Comparison of ENCODE assay signal across 29 cellular contexts in genomic region chr12:16281157-16281556, GRCh38. TPM values are rescaled to one million over a fixed set of nuclear protein-coding genes. Genes with fewer than 3 reads are reported as not detected.
DNase-seq lines count a peak whose midpoint lies in the region; ATAC-seq and TF ChIP-seq lines count a peak whose summit lies in the region.
"Had no signal": no experiment of that assay in that cellular context is flagged by ENCODE, and none has a peak within 500 bp of the region (broad histone marks: within the 10 kb centered on the region; RNA-seq: fewer than 3 reads in every experiment).

No MANE protein-coding gene starts in this region.

- H3K4me3 Mint-ChIP-seq in activated naive CD4-positive, alpha-beta T cell treated with anti-CD3 and anti-CD28 coated beads for 36 hours: no peak overlapping the region
- H3K4me3 Mint-ChIP-seq: activated naive CD4-positive, alpha-beta T cell treated with anti-CD3 and anti-CD28 coated beads, Interleukin-2, amount 10 ng/mL, durations not matched to agents 7 days and 5 days; activated T-cell treated with anti-CD3 and anti-CD28 coated beads, Interleukin-2, amount 50 U/mL, for 4 hours; brain; IgD-negative memory B cell; natural killer cell; stimulated activated naive CD8-positive, alpha-beta T cell treated with anti-CD3 and anti-CD28 coated beads, Interleukin-15, Interleukin-2, amounts not matched to agents 100 ng/mL and 50 ng/mL, for 24 hours had no signal

- ATAC-seq in Right ventricle myocardium inferior (peak; percentile 95), mucosa of descending colon (peak; percentile 99), GM21825 (IDR thresholded peaks at IDR 0.05; ENCODE audit: unreplicated experiment) (no peak), GM21447 (IDR thresholded peaks at IDR 0.05; ENCODE audit: unreplicated experiment) (no peak)
- ATAC-seq: activated T-cell treated with anti-CD3 and anti-CD28 coated beads, Interleukin-2, amount 50 U/mL, for 4 hours; natural killer cell had no signal

- H3K4me3 ChIP-seq in fibroblast of pulmonary artery (replicated peaks; ENCODE audit: low read depth, low read length) (no peak overlapping the region), mucosa of descending colon (no peak overlapping the region)
- H3K4me3 ChIP-seq: MG63, skin epidermis, upper lobe of left lung had no signal

- H3K36me3 Mint-ChIP-seq in activated naive CD4-positive, alpha-beta T cell treated with anti-CD3 and anti-CD28 coated beads for 36 hours (ENCODE audit: low read depth): no peaks in the 10 kb centered on the region
- H3K36me3 Mint-ChIP-seq: activated naive CD4-positive, alpha-beta T cell treated with anti-CD3 and anti-CD28 coated beads, Interleukin-2, amount 10 ng/mL, durations not matched to agents 7 days and 5 days; brain; IgD-negative memory B cell; natural killer cell had no signal

- no peak overlapping the region for H3K27ac Mint-ChIP-seq in activated naive CD4-positive, alpha-beta T cell treated with anti-CD3 and anti-CD28 coated beads for 36 hours
- H3K27ac Mint-ChIP-seq: activated naive CD4-positive, alpha-beta T cell treated with anti-CD3 and anti-CD28 coated beads, Interleukin-2, amount 10 ng/mL, durations not matched to agents 7 days and 5 days; brain; IgD-negative memory B cell; natural killer cell; stimulated activated naive CD8-positive, alpha-beta T cell treated with anti-CD3 and anti-CD28 coated beads, Interleukin-15, Interleukin-2, amounts not matched to agents 100 ng/mL and 50 ng/mL, for 24 hours had no signal

- no peaks in the 10 kb centered on the region for H3K27me3 Mint-ChIP-seq in activated naive CD4-positive, alpha-beta T cell treated with anti-CD3 and anti-CD28 coated beads for 36 hours (ENCODE audit: low read depth)
- H3K27me3 Mint-ChIP-seq: activated naive CD4-positive, alpha-beta T cell treated with anti-CD3 and anti-CD28 coated beads, Interleukin-2, amount 10 ng/mL, durations not matched to agents 7 days and 5 days; brain; IgD-negative memory B cell; stimulated activated naive CD8-positive, alpha-beta T cell treated with anti-CD3 and anti-CD28 coated beads, Interleukin-15, Interleukin-2, amounts not matched to agents 100 ng/mL and 50 ng/mL, for 24 hours had no signal

- no peaks in the 10 kb centered on the region for H3K9me3 ChIP-seq in mucosa of descending colon
- H3K9me3 ChIP-seq: BE2C, MG63, upper lobe of left lung had no signal

- H3K4me1 ChIP-seq in mucosa of descending colon (ENCODE audit: low read depth): no peaks in the 10 kb centered on the region
- H3K4me1 ChIP-seq: BE2C, upper lobe of left lung had no signal

- no peaks in the 10 kb centered on the region for H3K36me3 ChIP-seq in mucosa of descending colon (ENCODE audit: low read depth)
- H3K36me3 ChIP-seq: BE2C, MG63, upper lobe of left lung had no signal

- CTCF ChIA-PET in activated naive CD4-positive, alpha-beta T cell treated with anti-CD3 and anti-CD28 coated beads for 36 hours (lab: Charles Lee): no interaction called here

- H3K9me3 Mint-ChIP-seq in activated naive CD4-positive, alpha-beta T cell treated with anti-CD3 and anti-CD28 coated beads for 36 hours: peaks cover 3% of the 10 kb centered on the region

- H3K4me1 Mint-ChIP-seq in activated naive CD4-positive, alpha-beta T cell treated with anti-CD3 and anti-CD28 coated beads for 36 hours (ENCODE audit: low read depth): no peaks in the 10 kb centered on the region
- H3K4me1 Mint-ChIP-seq: activated naive CD4-positive, alpha-beta T cell treated with anti-CD3 and anti-CD28 coated beads, Interleukin-2, amount 10 ng/mL, durations not matched to agents 7 days and 5 days; brain; IgD-negative memory B cell; natural killer cell had no signal

- intact Hi-C loops in Right ventricle myocardium inferior (cut with DNase I) (no loop called here), cardiac septum (cut with DNase I) (no loop called here), mucosa of descending colon (cut with DNase I, micrococcal nuclease) (no loop called here)
- intact Hi-C loops in activated naive CD4-positive, alpha-beta T cell treated with anti-CD3 and anti-CD28 coated beads for 36 hours (cut with micrococcal nuclease): no loop called here

- no peak for DNase-seq in Right ventricle myocardium inferior (ENCODE audit: missing footprints)
- no peak for DNase-seq in cardiac septum (ENCODE audit: low spot score)
- peak; percentile 88 for DNase-seq in fibroblast of pulmonary artery (ENCODE audit: low read depth)
- DNase-seq in mucosa of descending colon: peak in 1 of 3 donors; percentile 47
- DNase-seq in activated naive CD4-positive, alpha-beta T cell treated with anti-CD3 and anti-CD28 coated beads for 36 hours: no peak
- DNase-seq in stimulated activated CD4-positive, alpha-beta T cell treated with anti-CD3 and anti-CD28 coated beads, Interleukin-4, amount 100 ng/mL, for 24 hours: no peak
- DNase-seq: 8988T; activated CD4-positive, alpha-beta T cell treated with anti-CD3 and anti-CD28 coated beads for 1 hour; activated naive CD4-positive, alpha-beta T cell treated with anti-CD3 and anti-CD28 coated beads, Interleukin-2, amount 10 ng/mL, durations not matched to agents 7 days and 5 days; activated T-cell treated with anti-CD3 and anti-CD28 coated beads, Interleukin-2, amount 50 U/mL, for 4 hours; BE2C; cortex of kidney; GOT3; hypothalamus; islet precursor cell; mesenchymal stem cell; MG63; natural killer cell; NCI-H1436 treated with DMSO at 0.1 percent for 48 hours; NCI-H2171 treated with DMSO at 0.1 percent for 48 hours; stimulated activated CD4-positive, alpha-beta T cell treated with anti-CD3 and anti-CD28 coated beads, Interleukin-4, amount 100 ng/mL, for 1 hour; SW 1271; upper lobe of left lung had no signal

- TF ChIP-seq CTCF in fibroblast of pulmonary artery (IDR thresholded peaks at IDR 0.05; ENCODE audit: low read length, missing control alignments) (no peak), mucosa of descending colon (IDR thresholded peaks at IDR 0.05) (no peak)

RNA-seq across cellular contexts. Expression of gene SLC15A5, which starts 3.7 kb away (rescaled TPM):
- total RNA-seq in Right ventricle myocardium inferior (not detected), cardiac septum (not detected), mucosa of descending colon (not detected)
- not detected for total RNA-seq in activated naive CD4-positive, alpha-beta T cell treated with anti-CD3 and anti-CD28 coated beads for 36 hours
- total RNA-seq: activated T-cell treated with anti-CD3 and anti-CD28 coated beads, Interleukin-2, amount 50 U/mL, for 4 hours; natural killer cell; upper lobe of left lung had no signal

Comparison
In these comparisons a context has a peak if more than half of its experiments do, and no peak if none do; other contexts are left out.
1. ATAC-seq: peak in Right ventricle myocardium inferior (single experiment) and mucosa of descending colon (single experiment); none in GM21825 (single experiment) and GM21447 (single experiment).